ENCODE assay signal across 28 cellular contexts in the genomic region with DNA sequence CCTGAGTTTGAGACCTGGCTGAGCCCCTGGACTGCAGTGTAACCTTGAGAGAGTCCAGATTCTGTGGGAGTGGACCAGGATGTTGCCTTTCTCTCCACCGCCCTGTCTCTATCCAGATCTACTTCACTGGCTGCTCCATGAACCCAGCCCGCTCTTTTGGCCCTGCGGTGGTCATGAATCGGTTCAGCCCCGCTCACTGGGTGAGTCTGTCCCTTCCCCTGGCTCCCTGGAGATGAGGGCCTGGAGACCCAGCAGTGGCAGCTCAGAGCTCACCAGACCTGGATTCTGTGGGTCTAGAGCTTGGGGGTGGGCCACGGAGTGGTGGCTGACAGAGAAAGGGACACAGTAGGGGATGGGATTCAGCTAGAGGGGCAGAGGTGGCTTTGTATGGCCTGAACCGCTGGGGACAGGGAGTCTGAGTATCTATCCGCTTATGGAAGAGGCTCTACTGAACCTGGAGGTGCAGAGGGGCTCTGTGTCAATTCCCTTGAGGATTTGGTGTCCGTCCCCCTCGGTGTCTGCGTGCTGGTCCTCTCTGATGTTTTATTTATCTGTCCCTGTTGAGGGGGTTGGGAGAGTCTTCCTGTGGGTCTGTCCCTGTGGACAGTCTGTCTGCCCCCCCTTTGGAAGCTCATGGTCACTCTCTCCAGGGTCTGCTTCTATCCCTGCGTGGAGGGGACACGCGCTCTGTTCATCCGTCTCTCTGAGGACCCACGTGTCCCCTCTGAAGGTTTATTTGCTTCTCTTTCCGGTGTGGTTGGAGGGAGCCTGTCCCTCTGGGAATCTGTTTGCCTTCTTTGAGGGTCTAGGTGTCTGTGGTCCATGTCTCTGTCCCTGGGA. TPM values are rescaled to one million over a fixed set of nuclear protein-coding genes. Genes with fewer than 3 reads are reported as not detected.
"Had no signal": no experiment of that assay in that cellular context is flagged by ENCODE, and none has a peak within 500 bp of the region (broad histone marks: within the 10 kb centered on the region; RNA-seq: fewer than 3 reads in every experiment).

No MANE protein-coding gene starts in this region.

- H3K27ac Mint-ChIP-seq: activated naive CD8-positive, alpha-beta T cell treated with anti-CD3 and anti-CD28 coated beads, Interleukin-2, amount 50 U/mL, for 24 hours; dendritic cell treated with granulocyte-macrophage colony-stimulating factor and Interleukin-4, amounts not matched to agents 40 ng/mL and 50 ng/mL, for 4 days; natural killer cell treated with Interleukin-12 subunit alpha and Interleukin-12 subunit beta and Interleukin-15 and Interleukin-18, amount 100 ng/mL, for 72 hours; stimulated activated effector memory CD8-positive, alpha-beta T cell treated with anti-CD3 and anti-CD28 coated beads, Interleukin-12 subunit alpha, Interleukin-12 subunit beta, amount 100 ng/mL, for 72 hours; WTC11 had no signal

- H3K4me3 ChIP-seq: right lobe of liver, skin epidermis, transverse colon, uterus had no signal

- H3K36me3 ChIP-seq: right lobe of liver, transverse colon, uterus had no signal

- H3K9me3 ChIP-seq: right lobe of liver, transverse colon, uterus had no signal

- H3K36me3 Mint-ChIP-seq: stimulated activated effector memory CD8-positive, alpha-beta T cell treated with anti-CD3 and anti-CD28 coated beads, Interleukin-12 subunit alpha, Interleukin-12 subunit beta, amount 100 ng/mL, for 72 hours; WTC11 had no signal

- H3K4me3 Mint-ChIP-seq: activated naive CD8-positive, alpha-beta T cell treated with anti-CD3 and anti-CD28 coated beads, Interleukin-2, amount 50 U/mL, for 24 hours; dendritic cell treated with granulocyte-macrophage colony-stimulating factor and Interleukin-4, amounts not matched to agents 40 ng/mL and 50 ng/mL, for 4 days; natural killer cell treated with Interleukin-12 subunit alpha and Interleukin-12 subunit beta and Interleukin-15 and Interleukin-18, amount 100 ng/mL, for 72 hours; stimulated activated effector memory CD8-positive, alpha-beta T cell treated with anti-CD3 and anti-CD28 coated beads, Interleukin-12 subunit alpha, Interleukin-12 subunit beta, amount 100 ng/mL, for 72 hours; stimulated activated naive CD8-positive, alpha-beta T cell treated with anti-CD3 and anti-CD28 coated beads, Interleukin-15, amount 100 ng/mL, for 72 hours; WTC11 had no signal

- DNase-seq: activated CD4-positive, alpha-beta T cell treated with anti-CD3 and anti-CD28 coated beads, Interleukin-2, amount 50 U/mL, for 48 hours; activated CD8-positive, alpha-beta memory T cell treated with anti-CD3 and anti-CD28 coated beads, Interleukin-2, amount 50 U/mL, for 48 hours; activated effector memory CD4-positive, alpha-beta T cell treated with Interleukin-2 at 50 U/mL for 16 hours; activated naive CD4-positive, alpha-beta T cell treated with anti-CD3 and anti-CD28 coated beads, Interleukin-2, amount 50 U/mL, for 16 hours; activated naive CD8-positive, alpha-beta T cell treated with anti-CD3 and anti-CD28 coated beads, Interleukin-2, amount 50 U/mL, for 24 hours; activated T-cell treated with anti-CD3 and anti-CD28 coated beads, Interleukin-2, amount 50 U/mL, for 48 hours; effector CD4-positive, alpha-beta T cell; foreskin keratinocyte; hippocampal formation; left ventricle myocardium superior; mammary epithelial cell; midbrain; nucleus accumbens; stimulated activated CD4-positive, alpha-beta T cell treated with anti-CD3 and anti-CD28 coated beads, Interleukin-2, amount 100 ng/mL, for 24 hours; stimulated activated naive CD8-positive, alpha-beta T cell treated with anti-CD3 and anti-CD28 coated beads, Interleukin-15, amount 100 ng/mL, for 72 hours; T-helper 1 cell; transverse colon; uterus had no signal

- H3K9me3 Mint-ChIP-seq: activated naive CD8-positive, alpha-beta T cell treated with anti-CD3 and anti-CD28 coated beads, Interleukin-2, amount 50 U/mL, for 24 hours; dendritic cell treated with granulocyte-macrophage colony-stimulating factor and Interleukin-4, amounts not matched to agents 40 ng/mL and 50 ng/mL, for 4 days; natural killer cell treated with Interleukin-12 subunit alpha and Interleukin-12 subunit beta and Interleukin-15 and Interleukin-18, amount 100 ng/mL, for 72 hours; stimulated activated effector memory CD8-positive, alpha-beta T cell treated with anti-CD3 and anti-CD28 coated beads, Interleukin-12 subunit alpha, Interleukin-12 subunit beta, amount 100 ng/mL, for 72 hours; stimulated activated naive CD8-positive, alpha-beta T cell treated with anti-CD3 and anti-CD28 coated beads, Interleukin-15, amount 100 ng/mL, for 72 hours; WTC11 had no signal

- ATAC-seq: activated naive CD8-positive, alpha-beta T cell treated with anti-CD3 and anti-CD28 coated beads, Interleukin-2, amount 50 U/mL, for 24 hours; foreskin keratinocyte; left ventricle myocardium superior; natural killer cell treated with Interleukin-12 subunit alpha and Interleukin-12 subunit beta and Interleukin-15 and Interleukin-18, amount 100 ng/mL, for 72 hours; stimulated activated effector memory CD8-positive, alpha-beta T cell treated with anti-CD3 and anti-CD28 coated beads, Interleukin-12 subunit alpha, Interleukin-12 subunit beta, amount 100 ng/mL, for 72 hours; stimulated activated naive CD8-positive, alpha-beta T cell treated with anti-CD3 and anti-CD28 coated beads, Interleukin-15, amount 100 ng/mL, for 72 hours; WTC11 had no signal

- H3K27ac ChIP-seq: foreskin keratinocyte, transverse colon, uterus had no signal

RNA-seq across cellular contexts. Expression of a gene that starts 2.5 kb away (rescaled TPM):
- total RNA-seq: activated CD8-positive, alpha-beta memory T cell treated with anti-CD3 and anti-CD28 coated beads for 36 hours; cardiac septum; foreskin keratinocyte; natural killer cell treated with Interleukin-12 subunit alpha and Interleukin-12 subunit beta and Interleukin-15 and Interleukin-18, amount 100 ng/mL, for 72 hours; right lobe of liver; transverse colon had no signal
- polyA plus RNA-seq: foreskin keratinocyte, mammary epithelial cell had no signal

RNA-seq across cellular contexts. Expression of a gene that starts 8.6 kb away (rescaled TPM):
- total RNA-seq: activated CD8-positive, alpha-beta memory T cell treated with anti-CD3 and anti-CD28 coated beads for 36 hours; cardiac septum; left ventricle myocardium superior; natural killer cell treated with Interleukin-12 subunit alpha and Interleukin-12 subunit beta and Interleukin-15 and Interleukin-18, amount 100 ng/mL, for 72 hours had no signal

RNA-seq across cellular contexts. Expression of a gene that starts 13.7 kb away (rescaled TPM):
- total RNA-seq: activated CD8-positive, alpha-beta memory T cell treated with anti-CD3 and anti-CD28 coated beads for 36 hours; cardiac septum; foreskin keratinocyte; left ventricle myocardium superior; mammary epithelial cell; natural killer cell treated with Interleukin-12 subunit alpha and Interleukin-12 subunit beta and Interleukin-15 and Interleukin-18, amount 100 ng/mL, for 72 hours; right lobe of liver; temporal lobe; transverse colon; uterus; WTC11 had no signal
- polyA plus RNA-seq: esophagus, foreskin keratinocyte, mammary epithelial cell had no signal
